In genomic region chrX:119468186-119468929, GRCh38 we compare ENCODE assay signal across 8 cellular contexts. TPM values are rescaled to one million over a fixed set of nuclear protein-coding genes. Genes with fewer than 3 reads are reported as not detected.
DNase-seq lines count a peak whose midpoint lies in the region; ATAC-seq and TF ChIP-seq lines count a peak whose summit lies in the region.

Gene SLC25A5 (plus strand): TSS chrX:119468444. CDS start chrX:119468516, 72 bp downstream.

- POLR2A ChIA-PET in activated CD8-positive, alpha-beta T cell treated with anti-CD3 and anti-CD28 coated beads, Interleukin-2, amount 10 ng/mL, durations not matched to agents 7 days and 5 days (lab: Charles Lee) = interaction anchor here (0.6 to 1.2 kb wide), 7 partner anchors 10 to 107 kb away, joined by 3 to 5 read pairs (median 3); partner anchors contain the start of gene SLC25A43

- no peak for TF ChIP-seq CTCF in CD14-positive monocyte (IDR thresholded peaks at IDR 0.05)

- intact Hi-C loops in CD14-positive monocyte (cut with micrococcal nuclease) = loop anchor here in 1 of 2 donors (10.0 kb wide), 1 partner anchor 476 kb away; the partner anchor contains the start of gene NKAP

- CTCF ChIA-PET in activated CD8-positive, alpha-beta T cell treated with anti-CD3 and anti-CD28 coated beads, Interleukin-2, amount 10 ng/mL, durations not matched to agents 7 days and 5 days (lab: Charles Lee) = interaction anchor here (1.0 to 2.8 kb wide), 4 partner anchors 10 to 21 kb away, joined by 3 to 17 read pairs (median 8); no protein-coding TSS in a partner anchor

- peaks cover 8 to 24% of the 10 kb centered on the region in 2 donors for H3K36me3 Mint-ChIP-seq in CD14-positive monocyte
- peaks cover 23% of the 10 kb centered on the region for H3K36me3 Mint-ChIP-seq in activated CD8-positive, alpha-beta T cell treated with anti-CD3 and anti-CD28 coated beads, Interleukin-2, amount 10 ng/mL, durations not matched to agents 7 days and 5 days (ENCODE audit: low read depth)

- H3K27ac Mint-ChIP-seq in CD14-positive monocyte = peak within 1 kb of the TSS; percentile 90 to 95 (median 94)
- peak within 1 kb of the TSS; percentile 94 for H3K27ac Mint-ChIP-seq in activated CD8-positive, alpha-beta T cell treated with anti-CD3 and anti-CD28 coated beads, Interleukin-2, amount 10 ng/mL, durations not matched to agents 7 days and 5 days

- peak within 1 kb of the TSS; percentile 83 to 84 for H3K4me3 Mint-ChIP-seq in CD14-positive monocyte
- peak within 1 kb of the TSS; percentile 87 for H3K4me3 Mint-ChIP-seq in activated CD8-positive, alpha-beta T cell treated with anti-CD3 and anti-CD28 coated beads, Interleukin-2, amount 10 ng/mL, durations not matched to agents 7 days and 5 days

- peaks cover 0 to 5% (median 0%) of the 10 kb centered on the region in 3 donors for H3K27me3 Mint-ChIP-seq in CD14-positive monocyte (ENCODE audit: low read depth in 3 of 3)
- no peaks in the 10 kb centered on the region for H3K27me3 Mint-ChIP-seq in activated CD8-positive, alpha-beta T cell treated with anti-CD3 and anti-CD28 coated beads, Interleukin-2, amount 10 ng/mL, durations not matched to agents 7 days and 5 days (ENCODE audit: low read depth)

- DNase-seq in CD14-positive monocyte (ENCODE audit: low spot score) = peak; percentile 64
- peak; percentile 93 for DNase-seq in NCI-H774 (lab: John Stamatoyannopoulos, UW)
- DNase-seq in activated CD8-positive, alpha-beta T cell treated with anti-CD3 and anti-CD28 coated beads, Interleukin-2, amount 10 ng/mL, durations not matched to agents 7 days and 5 days = peak; percentile 85
- DNase-seq in ecto neural progenitor cell (ENCODE audit: low spot score) = peak; percentile 83
- DNase-seq in lung microvascular endothelial cell (ENCODE audit: low read depth in 2 of 2) = peak; percentile 84 to 89
- DNase-seq in stimulated activated CD4-positive, alpha-beta T cell treated with anti-CD3 and anti-CD28 coated beads, TNF-alpha, amount 100 ng/mL, for 48 hours (ENCODE audit: low read depth in 3 of 3) = peak; percentile 55 to 75 (median 69)

- peaks cover 12% of the 10 kb centered on the region for H3K4me1 Mint-ChIP-seq in CD14-positive monocyte
- H3K4me1 Mint-ChIP-seq in activated CD8-positive, alpha-beta T cell treated with anti-CD3 and anti-CD28 coated beads, Interleukin-2, amount 10 ng/mL, durations not matched to agents 7 days and 5 days (ENCODE audit: low read depth) = peaks cover 19% of the 10 kb centered on the region

- peak; percentile 78 for ATAC-seq in GM19372 (IDR thresholded peaks at IDR 0.05; ENCODE audit: low read depth, unreplicated experiment)
- peak; percentile 82 for ATAC-seq in HG03521 (IDR thresholded peaks at IDR 0.05; ENCODE audit: unreplicated experiment)
- ATAC-seq in activated CD8-positive, alpha-beta T cell treated with anti-CD3 and anti-CD28 coated beads, Interleukin-2, amount 10 ng/mL, durations not matched to agents 7 days and 5 days = peak; percentile 95

- peaks cover 0 to 8% (median 2%) of the 10 kb centered on the region in 7 donors for H3K9me3 Mint-ChIP-seq in CD14-positive monocyte
- no peaks in the 10 kb centered on the region for H3K9me3 Mint-ChIP-seq in activated CD8-positive, alpha-beta T cell treated with anti-CD3 and anti-CD28 coated beads, Interleukin-2, amount 10 ng/mL, durations not matched to agents 7 days and 5 days (ENCODE audit: insufficient read depth)

RNA-seq across cellular contexts. Expression of gene SLC25A5, which starts in this region (rescaled TPM):
- polyA plus RNA-seq in CD14-positive monocyte = 100 to 1,000 TPM; 436 to 491 TPM
- 100 to 1,000 TPM; 557 to 572 TPM for total RNA-seq in activated CD8-positive, alpha-beta T cell treated with anti-CD3 and anti-CD28 coated beads, Interleukin-2, amount 10 ng/mL, durations not matched to agents 7 days and 5 days
- 146 and 223 TPM in 2 replicates for total RNA-seq in lung microvascular endothelial cell

Comparison
In these comparisons a context has a peak if more than half of its experiments do, and no peak if none do; other contexts are left out.
1. Peak in every context shown above with its lines: DNase-seq and ATAC-seq.